In the genomic region with DNA sequence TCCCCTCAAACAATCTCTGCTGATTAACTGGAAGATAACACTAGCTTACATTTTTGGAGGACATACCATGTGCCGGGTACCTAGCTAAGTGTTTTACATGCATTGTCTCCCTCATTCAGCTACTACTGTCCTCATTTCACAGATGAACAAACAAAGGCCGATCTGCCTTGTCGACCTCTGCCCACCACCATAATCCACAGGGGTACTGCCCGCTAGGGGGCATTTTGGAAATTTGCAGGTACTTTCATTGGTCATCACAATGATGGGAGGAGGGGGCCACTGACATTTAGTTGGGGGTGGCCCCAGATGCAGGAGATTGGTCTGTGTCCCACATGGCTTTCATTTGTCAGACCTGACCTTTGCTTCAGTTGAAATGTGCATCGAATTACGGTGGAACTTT, we compare ENCODE assay signal across 16 cellular contexts. TPM values are rescaled to one million over a fixed set of nuclear protein-coding genes. Genes with fewer than 3 reads are reported as not detected.
DNase-seq lines count a peak whose midpoint lies in the region; ATAC-seq, FAIRE-seq and TF ChIP-seq lines count a peak whose summit lies in the region.
"Had no signal": no experiment of that assay in that cellular context is flagged by ENCODE, and none has a peak within 500 bp of the region (broad histone marks: within the 10 kb centered on the region; RNA-seq: fewer than 3 reads in every experiment).

No MANE protein-coding gene starts in this region.

- peak; percentile 19 for TF ChIP-seq CTCF in GM10248 (IDR thresholded peaks at IDR 0.05; ENCODE audit: control extremely low read depth, extremely low read depth, low read depth, missing control alignments)
- TF ChIP-seq CTCF in LNCaP clone FGC (IDR thresholded peaks at IDR 0.05; ENCODE audit: control insufficient read depth, extremely low read depth, insufficient read depth), result peak; percentile 15; the same call in 1 of the 2 replicates
- 0 out of 6 replicates have a peak, but pooled peaks of 2 of the 3 experiments have one; percentile 4 to 12 for TF ChIP-seq CTCF in GM12878 (IDR thresholded peaks at IDR 0.05 in 2 of 3, conservative IDR thresholded peaks at IDR 0.05 in 1 of 3; ENCODE audit: control insufficient read depth in 2 of 3, extremely low read depth in 1 of 3, insufficient read depth in 1 of 3, low read depth in 3 of 3, low read length in 3 of 3)

- peaks cover 4 to 30% of the 10 kb centered on the region in 2 experiments; a peak in 3 of 4 replicates for H3K27me3 ChIP-seq in GM12878 (replicated peaks in 1 of 2; ENCODE audit: control insufficient read depth in 2 of 2, insufficient read depth in 2 of 2, low read length in 1 of 2)

- TF ChIP-seq POLR2A in GM12878 (IDR thresholded peaks at IDR 0.05; ENCODE audit: low read depth, low read length), result no peak
- TF ChIP-seq POLR2A in H54 (IDR thresholded peaks at IDR 0.05; ENCODE audit: low read depth, low read length), result no peak

- DNase-seq in GM10248 (ENCODE audit: extremely low spot score) (no peak), LNCaP clone FGC (ENCODE audit: low read depth) (no peak), GM12878 (ENCODE audit: low read depth, low spot score) (no peak), iPS-NIHi7 (ENCODE audit: extremely low spot score) (peak; percentile 45), activated gamma-delta T cell (lab: John Stamatoyannopoulos, UW) (no peak), H54 (ENCODE audit: insufficient read length, low spot score) (no peak)
- DNase-seq: activated CD4-positive, CD25-positive, alpha-beta regulatory T cell; central memory CD4-positive, alpha-beta T cell; GOT3; stimulated activated naive CD4-positive, alpha-beta T cell had no signal

- POLR2A ChIA-PET in GM10248 (lab: Yijun Ruan, JAX) (no interaction called here), GM12878 (lab: Charles Lee) (no interaction called here)

- no peak overlapping the region for H3K9ac ChIP-seq in GM12878 (ENCODE audit: control insufficient read depth, insufficient read depth, low read length)

- in situ Hi-C loops in GM12878 (cut with MboI), result no loop called here

- no peak overlapping the region for H3K4me2 ChIP-seq in GM12878 (ENCODE audit: control insufficient read depth, insufficient read depth)

- H3K4me3 ChIP-seq in LNCaP clone FGC (ENCODE audit: low read depth, low read length) (no peak overlapping the region), GM12878 (no peak overlapping the region)
- H3K4me3 ChIP-seq: SK-N-MC had no signal

- no peak for TF ChIP-seq EP300 in GM12878 (IDR thresholded peaks at IDR 0.05; ENCODE audit: borderline replicate concordance in 1 of 2, control insufficient read depth in 1 of 2, low read depth in 2 of 2, low read length in 2 of 2)

- H3K79me2 ChIP-seq in GM12878 (ENCODE audit: control insufficient read depth, insufficient read depth, low read length), result no peaks in the 10 kb centered on the region

- RAD21 ChIA-PET in GM12878 (lab: Charles Lee; ENCODE audit: unreplicated experiment), result no interaction called here

- WGBS in GM12878 (ENCODE audit: insufficient coverage, insufficient replicate concordance, low lambda C conversion rate, missing lambda C conversion rate), result 22% methylated on average over 6 of the region's 6 CpGs

- SMC1A ChIA-PET in GM12878 (lab: Charles Lee; ENCODE audit: uncharacterized antibody, unreplicated experiment), result no interaction called here

- H4K20me1 ChIP-seq in GM12878 (ENCODE audit: control insufficient read depth, insufficient read depth), result no peaks in the 10 kb centered on the region

- no peaks in the 10 kb centered on the region for H3K4me1 ChIP-seq in GM12878 (ENCODE audit: control insufficient read depth, insufficient read depth, low read length)

- FAIRE-seq in GM12878 (lab: Jason Lieb, UNC), result no peak
- FAIRE-seq in H54 (lab: Jason Lieb, UNC), result no peak

- intact Hi-C loops in GM12878 (cut with micrococcal nuclease; ENCODE audit: unreplicated experiment), result no loop called here

- no peak overlapping the region for H2AFZ ChIP-seq in GM12878 (ENCODE audit: control insufficient read depth, low read depth, low read length)

- H3K36me3 ChIP-seq in GM12878 (ENCODE audit: control insufficient read depth in 2 of 2, insufficient read depth in 2 of 2, low read length in 1 of 2), result no peaks in the 10 kb centered on the region

- no peak for ATAC-seq in GM12878
- no peak for ATAC-seq in GM21447 (IDR thresholded peaks at IDR 0.05; ENCODE audit: unreplicated experiment)
- ATAC-seq in GM18520 (IDR thresholded peaks at IDR 0.05; ENCODE audit: unreplicated experiment), result no peak
- ATAC-seq: activated naive CD4-positive, alpha-beta T cell treated with anti-CD3 and anti-CD28 coated beads, Interleukin-2, amount 50 U/mL, for 72 hours; natural killer cell treated with Interleukin-12 subunit alpha and Interleukin-12 subunit beta and Interleukin-15 and Interleukin-18, amount 100 ng/mL, for 72 hours had no signal

- no peaks in the 10 kb centered on the region for H3K9me3 ChIP-seq in GM12878 (replicated peaks; ENCODE audit: control insufficient read depth, insufficient read depth, low read length)

- no peak for TF ChIP-seq RAD21 in GM12878 (IDR thresholded peaks at IDR 0.05; ENCODE audit: insufficient read depth, low read depth, low read length)

- CTCF ChIA-PET in GM10248 (lab: Yijun Ruan, JAX), result interaction anchor here (0.6 to 1.5 kb wide), 5 partner anchors 9 to 23 kb away, joined by 3 to 6 read pairs (median 3); no protein-coding TSS in a partner anchor
- CTCF ChIA-PET in GM12878 (lab: Yijun Ruan, JAX), result no interaction called here

- no peak overlapping the region for H3K27ac ChIP-seq in GM12878 (ENCODE audit: control insufficient read depth, insufficient read depth)
- H3K27ac ChIP-seq: epithelial cell of prostate, SK-N-MC had no signal

- no TSS peak for BruUV-seq in GM12878 (replicated peaks; lab: Mats Ljungman, UMichigan)

TF ChIP-seq in GM12878, 131 proteins besides CTCF, POLR2A, EP300 and RAD21:
- TF ChIP-seq SMC3 (IDR thresholded peaks at IDR 0.05; ENCODE audit: borderline replicate concordance, low read length) (peak; percentile 13; the same call in 1 of the 2 replicates), RAD51 (IDR thresholded peaks at IDR 0.05) (no peak)
- TF ChIP-seq, protein P1, sequence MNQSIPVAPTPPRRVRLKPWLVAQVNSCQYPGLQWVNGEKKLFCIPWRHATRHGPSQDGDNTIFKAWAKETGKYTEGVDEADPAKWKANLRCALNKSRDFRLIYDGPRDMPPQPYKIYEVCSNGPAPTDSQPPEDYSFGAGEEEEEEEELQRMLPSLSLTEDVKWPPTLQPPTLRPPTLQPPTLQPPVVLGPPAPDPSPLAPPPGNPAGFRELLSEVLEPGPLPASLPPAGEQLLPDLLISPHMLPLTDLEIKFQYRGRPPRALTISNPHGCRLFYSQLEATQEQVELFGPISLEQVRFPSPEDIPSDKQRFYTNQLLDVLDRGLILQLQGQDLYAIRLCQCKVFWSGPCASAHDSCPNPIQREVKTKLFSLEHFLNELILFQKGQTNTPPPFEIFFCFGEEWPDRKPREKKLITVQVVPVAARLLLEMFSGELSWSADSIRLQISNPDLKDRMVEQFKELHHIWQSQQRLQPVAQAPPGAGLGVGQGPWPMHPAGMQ (IDR thresholded peaks at IDR 0.05; ENCODE audit: borderline replicate concordance), result no peak
TF ChIP-seq in GM12878: peak in this region for 1.

RNA-seq across cellular contexts. Expression of gene TMEM163, which starts 3.9 kb away (rescaled TPM):
- total RNA-seq in GM12878 (2013; cell fraction: nucleolus; rRNA removed), result 4.9 and 6.1 TPM in 2 replicates
- total RNA-seq in GM12878 (2014; rRNA removed) (0.05 and 0.11 TPM in 2 replicates), GM12878 (2014; rRNA removed; fragmentation: Illumina TruSeq; extraction: Trizol) (0.05 TPM in 1 of 2 replicates, not detected in the other), GM12878 (2021) (not detected in 2 replicates)
- polyA plus RNA-seq in GM12878 (2011; ENCODE audit: low read depth), result 0.43 TPM
- polyA plus RNA-seq in GM12878 (2011; rRNA removed) (0.07 TPM in 2 replicates), GM12878 (2014; fragmentation: Illumina TruSeq; extraction: Trizol) (0.06 TPM in 1 of 2 replicates, not detected in the other), GM12878 (2014; fragmentation: Nextera tagmentation; extraction: Ambion mirVana) (under 1 TPM; 0.05 to 0.06 TPM), GM12878 (2014; rRNA removed) (not detected in 2 replicates), GM12878 (2016; fragmentation: Nextera tagmentation; extraction: Ambion mirVana) (under 1 TPM in 1 of 2 experiments, not detected in 1; 0.10 TPM)
- 0.10 TPM in 1 of 2 replicates, not detected in the other for polyA plus RNA-seq in GM12878 (2011; cell fraction: cytosol; rRNA removed)
- polyA plus RNA-seq in GM12878 (2011; cell fraction: nucleus; rRNA removed), result 0.06 TPM in 1 of 2 replicates, not detected in the other
- 0.69 and 0.94 TPM in 2 replicates for polyA plus RNA-seq in GM12878 (2012)
- 0.15 TPM in 1 of 2 replicates, not detected in the other for polyA minus RNA-seq in GM12878 (2011; rRNA and poly(A)+ RNA removed)
- polyA minus RNA-seq in GM12878 (2011; cell fraction: cytosol; rRNA and poly(A)+ RNA removed), result not detected in 2 replicates
- polyA minus RNA-seq in GM12878 (2011; cell fraction: nucleus; rRNA and poly(A)+ RNA removed), result not detected in 2 replicates
